In genomic region chr13:83878691-83879410, GRCh38 we compare ENCODE assay signal across 15 cellular contexts. TPM values are rescaled to one million over a fixed set of nuclear protein-coding genes. Genes with fewer than 3 reads are reported as not detected.
DNase-seq lines count a peak whose midpoint lies in the region; ATAC-seq and TF ChIP-seq lines count a peak whose summit lies in the region.
"Had no signal": no experiment of that assay in that cellular context is flagged by ENCODE, and none has a peak within 500 bp of the region (broad histone marks: within the 10 kb centered on the region; RNA-seq: fewer than 3 reads in every experiment).

No MANE protein-coding gene starts in this region.

- peaks cover 50% of the 10 kb centered on the region for H3K27me3 Mint-ChIP-seq in activated CD4-positive, alpha-beta T cell treated with anti-CD3 and anti-CD28 coated beads, Interleukin-2, amount 10 ng/mL, durations not matched to agents 24 days and 14 days
- H3K27me3 Mint-ChIP-seq in CD4-positive, alpha-beta T cell, result peaks cover 66% of the 10 kb centered on the region

- no peak overlapping the region for H3K4ac ChIP-seq in mesenchymal stem cell (ENCODE audit: low read depth in 1 of 2, low read length in 2 of 2)

- no peak overlapping the region for H2AK5ac ChIP-seq in mesenchymal stem cell (ENCODE audit: low read length, severe bottlenecking)

- H3K27me3 ChIP-seq in mesenchymal stem cell (ENCODE audit: control insufficient read depth in 1 of 2, insufficient read depth in 1 of 2, low read length in 2 of 2), result peaks cover 15 to 55% of the 10 kb centered on the region in 2 experiments
- peaks cover 43% of the 10 kb centered on the region for H3K27me3 ChIP-seq in CD4-positive, alpha-beta T cell (ENCODE audit: control insufficient read depth, insufficient read depth, low read length)
- H3K27me3 ChIP-seq: thyroid gland had no signal

- H4K8ac ChIP-seq in mesenchymal stem cell (ENCODE audit: low read length), result no peak overlapping the region

- no peak overlapping the region for H3K27ac Mint-ChIP-seq in activated CD4-positive, alpha-beta T cell treated with anti-CD3 and anti-CD28 coated beads, Interleukin-2, amount 10 ng/mL, durations not matched to agents 24 days and 14 days
- H3K27ac Mint-ChIP-seq in CD4-positive, alpha-beta T cell, result no peak overlapping the region

- POLR2A ChIA-PET in CD4-positive, alpha-beta T cell (lab: Charles Lee), result no interaction called here

- H3K14ac ChIP-seq in mesenchymal stem cell (ENCODE audit: low read length in 2 of 2), result no peak overlapping the region

- no peaks in the 10 kb centered on the region for H3K36me3 Mint-ChIP-seq in activated CD4-positive, alpha-beta T cell treated with anti-CD3 and anti-CD28 coated beads, Interleukin-2, amount 10 ng/mL, durations not matched to agents 24 days and 14 days (ENCODE audit: low read depth)
- no peaks in the 10 kb centered on the region for H3K36me3 Mint-ChIP-seq in CD4-positive, alpha-beta T cell (ENCODE audit: low read depth)

- peaks cover 9% of the 10 kb centered on the region for H3K4me1 Mint-ChIP-seq in activated CD4-positive, alpha-beta T cell treated with anti-CD3 and anti-CD28 coated beads, Interleukin-2, amount 10 ng/mL, durations not matched to agents 24 days and 14 days
- peaks cover 18% of the 10 kb centered on the region for H3K4me1 Mint-ChIP-seq in CD4-positive, alpha-beta T cell (ENCODE audit: low read depth)

- H3K4me3 Mint-ChIP-seq in activated CD4-positive, alpha-beta T cell treated with anti-CD3 and anti-CD28 coated beads, Interleukin-2, amount 10 ng/mL, durations not matched to agents 24 days and 14 days, result peak overlapping the region; percentile 37
- no peak overlapping the region for H3K4me3 Mint-ChIP-seq in CD4-positive, alpha-beta T cell

- no peak overlapping the region for H4K91ac ChIP-seq in mesenchymal stem cell (ENCODE audit: low read length)

- H3K23ac ChIP-seq in mesenchymal stem cell (ENCODE audit: low read length in 2 of 2), result no peak overlapping the region

- H3K9me3 ChIP-seq in mesenchymal stem cell (ENCODE audit: control insufficient read depth, low read length), result peaks cover 3% of the 10 kb centered on the region
- no peaks in the 10 kb centered on the region for H3K9me3 ChIP-seq in CD4-positive, alpha-beta T cell (ENCODE audit: control insufficient read depth, low read length)
- H3K9me3 ChIP-seq: A549, thyroid gland had no signal

- H3K18ac ChIP-seq in mesenchymal stem cell (ENCODE audit: low read depth in 1 of 2, low read length in 2 of 2), result no peak overlapping the region

- peak overlapping the region; percentile 50 for H3K4me3 ChIP-seq in choroid plexus epithelial cell (ENCODE audit: low read depth, low read length)
- H3K4me3 ChIP-seq in mesenchymal stem cell (ENCODE audit: insufficient read depth in 1 of 2, low read depth in 1 of 2, low read length in 2 of 2), result peak overlapping the region; percentile 29 to 73
- H3K4me3 ChIP-seq: A549, thyroid gland had no signal

- no peak overlapping the region for H2BK120ac ChIP-seq in mesenchymal stem cell (ENCODE audit: low read depth, low read length)

- H3K9me3 Mint-ChIP-seq in activated CD4-positive, alpha-beta T cell treated with anti-CD3 and anti-CD28 coated beads, Interleukin-2, amount 10 ng/mL, durations not matched to agents 24 days and 14 days, result peaks cover 18% of the 10 kb centered on the region
- H3K9me3 Mint-ChIP-seq in CD4-positive, alpha-beta T cell, result no peaks in the 10 kb centered on the region

- 43% methylated on average over 24 of the region's 30 CpGs for WGBS in mesenchymal stem cell

- H3K4me2 ChIP-seq in mesenchymal stem cell (ENCODE audit: low read length, poor library complexity, severe bottlenecking), result peak overlapping the region; percentile 75
- H3K4me2 ChIP-seq: A549 had no signal

- H3K79me1 ChIP-seq in mesenchymal stem cell (replicated peaks; ENCODE audit: low read length, poor library complexity, severe bottlenecking), result no peaks in the 10 kb centered on the region

- no peak overlapping the region for H3K27ac ChIP-seq in mesenchymal stem cell (ENCODE audit: low read length, poor library complexity, severe bottlenecking)
- peak overlapping the region; percentile 97 for H3K27ac ChIP-seq in temporal lobe (ENCODE audit: low read depth, low read length)
- H3K27ac ChIP-seq in CD4-positive, alpha-beta T cell (ENCODE audit: low read depth, low read length), result no peak overlapping the region
- H3K27ac ChIP-seq: A549, thyroid gland had no signal

- TF ChIP-seq CTCF in choroid plexus epithelial cell (conservative IDR thresholded peaks at IDR 0.05; ENCODE audit: low read depth, low read length), result no peak
- TF ChIP-seq CTCF in CD4-positive, alpha-beta T cell (IDR thresholded peaks at IDR 0.05), result no peak

- no peak overlapping the region for H3K9ac ChIP-seq in mesenchymal stem cell (ENCODE audit: low read length)

- no peak overlapping the region for H2BK5ac ChIP-seq in mesenchymal stem cell (ENCODE audit: low read depth, low read length, poor library complexity, severe bottlenecking)

- no peak overlapping the region for H2BK12ac ChIP-seq in mesenchymal stem cell (ENCODE audit: low read length in 2 of 2)

- no peaks in the 10 kb centered on the region for H3K36me3 ChIP-seq in mesenchymal stem cell (ENCODE audit: control insufficient read depth in 1 of 2, insufficient read depth in 2 of 2, low read depth in 1 of 2, low read length in 2 of 2)
- H3K36me3 ChIP-seq: thyroid gland had no signal

- no peak for ATAC-seq in GM19455 (IDR thresholded peaks at IDR 0.05; ENCODE audit: unreplicated experiment)
- ATAC-seq in GM21381 (IDR thresholded peaks at IDR 0.05; ENCODE audit: unreplicated experiment), result no peak
- no peak for ATAC-seq in CD4-positive, alpha-beta T cell (ENCODE audit: poor library complexity)
- ATAC-seq: A549, left cardiac atrium had no signal

- no peak overlapping the region for H2AFZ ChIP-seq in mesenchymal stem cell (ENCODE audit: low read depth, low read length)

- H3K4me1 ChIP-seq in mesenchymal stem cell (ENCODE audit: control insufficient read depth, insufficient read depth, low read depth, low read length), result peaks cover 20% of the 10 kb centered on the region
- H3K4me1 ChIP-seq: A549, thyroid gland had no signal

- CTCF ChIA-PET in CD4-positive, alpha-beta T cell (lab: Charles Lee), result no interaction called here

- DNase-seq in activated CD4-positive, alpha-beta T cell treated with anti-CD3 and anti-CD28 coated beads, Interleukin-2, amount 10 ng/mL, durations not matched to agents 24 days and 14 days, result no peak
- no peak for DNase-seq in activated CD4-positive, alpha-beta T cell treated with anti-CD3 and anti-CD28 coated beads for 48 hours
- DNase-seq in choroid plexus epithelial cell (ENCODE audit: low read depth) (no peak), mesenchymal stem cell (no peak)
- no peak for DNase-seq in CD4-positive, alpha-beta T cell
- DNase-seq: activated CD8-positive, alpha-beta memory T cell treated with anti-CD3 and anti-CD28 coated beads for 24 hours; left cardiac atrium; SHP77; thyroid gland had no signal

- intact Hi-C loops in activated CD4-positive, alpha-beta T cell treated with anti-CD3 and anti-CD28 coated beads, Interleukin-2, amount 10 ng/mL, durations not matched to agents 24 days and 14 days (cut with micrococcal nuclease), result no loop called here
- intact Hi-C loops in CD4-positive, alpha-beta T cell (cut with DNase I, micrococcal nuclease), result no loop called here

- no peak overlapping the region for H2BK15ac ChIP-seq in mesenchymal stem cell (ENCODE audit: low read depth, poor library complexity, severe bottlenecking)

RNA-seq across cellular contexts. Expression of gene SLITRK1, which starts 3.4 kb away (rescaled TPM):
- not detected in 2 replicates for total RNA-seq in activated CD4-positive, alpha-beta T cell treated with anti-CD3 and anti-CD28 coated beads, Interleukin-2, amount 10 ng/mL, durations not matched to agents 24 days and 14 days
- polyA plus RNA-seq in mesenchymal stem cell (2013, experiment 1 of 2), result not detected
- not detected for polyA plus RNA-seq in mesenchymal stem cell (2013, experiment 2 of 2)
- total RNA-seq in temporal lobe, result 30.7 TPM
- not detected for total RNA-seq in CD4-positive, alpha-beta T cell
- total RNA-seq: dermis microvascular lymphatic vessel endothelial cell, HT-29, left cardiac atrium, thyroid gland had no signal
- polyA plus RNA-seq: A549 had no signal

Comparison
In these comparisons a context has a peak if more than half of its experiments do, and no peak if none do; other contexts are left out.
1. RNA of gene SLITRK1, which starts 3.4 kb away (total RNA-seq): 30.7 TPM in temporal lobe (single experiment); not detected in activated CD4-positive, alpha-beta T cell treated with anti-CD3 and anti-CD28 coated beads, Interleukin-2, amount 10 ng/mL, durations not matched to agents 24 days and 14 days and not detected in CD4-positive, alpha-beta T cell; every median in the first group is over 10 times any median in the second.